7 cellular contexts compared by ENCODE assay signal in the genomic region with DNA sequence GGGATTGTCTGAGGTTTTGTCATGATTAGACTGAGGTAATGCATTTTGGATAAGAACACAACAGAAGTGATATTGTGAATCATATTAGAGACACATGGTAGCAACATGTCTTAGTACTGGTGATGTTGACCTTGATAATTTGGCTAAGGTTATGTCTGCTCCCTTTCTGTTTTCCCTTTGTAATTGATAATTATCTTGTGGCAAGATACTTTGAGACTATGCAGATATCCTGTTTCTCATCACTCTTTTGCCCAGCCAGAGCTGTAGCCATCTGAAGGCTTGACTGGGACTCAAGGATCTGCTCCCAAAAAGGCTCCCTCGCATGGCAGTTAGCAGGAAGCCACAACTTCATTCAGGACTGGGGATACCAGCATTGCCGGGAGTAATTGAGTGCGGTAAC.
"Had no signal": no experiment of that assay in that cellular context is flagged by ENCODE, and none has a peak within 500 bp of the region (broad histone marks: within the 10 kb centered on the region; RNA-seq: fewer than 3 reads in every experiment).

No MANE protein-coding gene starts in this region.

- FAIRE-seq: HepG2, HTR-8/SVneo had no signal

- ATAC-seq: HepG2, K562 had no signal

- H3K27ac ChIP-seq: HL-60 had no signal

- DNase-seq: IMR-90, KBM-7, KG1 had no signal

- H3K4me3 ChIP-seq: K562 had no signal
